8 cellular contexts compared by ENCODE assay signal in genomic region chr20:25624500-25624939, GRCh38. TPM values are rescaled to one million over a fixed set of nuclear protein-coding genes. Genes with fewer than 3 reads are reported as not detected.
DNase-seq lines count a peak whose midpoint lies in the region; ATAC-seq, FAIRE-seq and TF ChIP-seq lines count a peak whose summit lies in the region.

No MANE protein-coding gene starts in this region.

- WGBS in GM23248 (ENCODE audit: low coverage in 1 of 2, low lambda C conversion rate in 2 of 2, missing lambda C conversion rate in 2 of 2), 2 experiments: 23 to 24% methylated on average over 17 of the region's 17 CpGs
- WGBS in endodermal cell (ENCODE audit: insufficient coverage in 1 of 2, insufficient read length in 1 of 2), 2 experiments: 47 to 61% methylated on average over 15 to 17 of the region's 17 CpGs
- 27 to 33% (median 32%) methylated on average over 17 of the region's 17 CpGs for WGBS in ovary, 3 donors

- POLR2A ChIA-PET in PC-9 (lab: Charles Lee; ENCODE audit: unreplicated experiment): no interaction called here

- H3K36me3 ChIP-seq in GM23248 (ENCODE audit: low read depth) (no peaks in the 10 kb centered on the region), PC-9 (ENCODE audit: low read depth) (no peaks in the 10 kb centered on the region; the same call in 1 of the 2 replicates), endodermal cell (ENCODE audit: control insufficient read depth, insufficient read depth, low read length) (no peaks in the 10 kb centered on the region), ovary (no peaks in the 10 kb centered on the region)

- H3K27me3 ChIP-seq in GM23248 (replicated peaks; ENCODE audit: insufficient read depth) (no peaks in the 10 kb centered on the region), PC-9 (ENCODE audit: insufficient read depth, low read depth) (no peaks in the 10 kb centered on the region), endodermal cell (ENCODE audit: control insufficient read depth, insufficient read depth, low read length, poor library complexity, severe bottlenecking) (no peaks in the 10 kb centered on the region), ovary (no peaks in the 10 kb centered on the region)

- H3K9me3 Mint-ChIP-seq in endodermal cell: peaks cover 31% of the 10 kb centered on the region

- peak overlapping the region; percentile 90 for H2AFZ ChIP-seq in GM23248
- peak overlapping the region; percentile 97 for H2AFZ ChIP-seq in PC-9

- TF ChIP-seq POLR2A in ovary (IDR thresholded peaks at IDR 0.05) (no peak), GM12892 (IDR thresholded peaks at IDR 0.05; ENCODE audit: low read depth, low read length) (no peak)

- intact Hi-C loops in PC-9 (cut with micrococcal nuclease; ENCODE audit: unreplicated experiment) (loop anchor here (2.0 to 10.0 kb wide), 4 partner anchors 40 to 632 kb away; partner anchors contain the start of genes APMAP, GINS1 and NINL), ovary (cut with DNase I) (loop anchor here in 1 of 4 donors (10.0 kb wide), 1 partner anchor 70 kb away; the partner anchor contains the start of gene ZNF337)

- H3F3A ChIP-seq in GM23248 (ENCODE audit: insufficient read depth) (peaks cover 7% of the 10 kb centered on the region), PC-9 (ENCODE audit: insufficient read depth, low read depth) (peaks cover 20% of the 10 kb centered on the region)

- H3K4me3 ChIP-seq in GM23248: peak overlapping the region; percentile 93
- H3K4me3 ChIP-seq in PC-9: peak overlapping the region; percentile 98
- H3K4me3 ChIP-seq in endodermal cell (ENCODE audit: low read length): peak overlapping the region; percentile 92
- peak overlapping the region; percentile 82 for H3K4me3 ChIP-seq in ovary

- peaks cover 13% of the 10 kb centered on the region for H3K36me3 Mint-ChIP-seq in endodermal cell (ENCODE audit: low read depth)

- H3K9me2 ChIP-seq in GM23248 (ENCODE audit: insufficient read depth): no peaks in the 10 kb centered on the region
- H3K9me2 ChIP-seq in PC-9 (ENCODE audit: insufficient read depth): 0 out of 2 replicates have a peak, but pooled peaks cover 3% of the 10 kb centered on the region

- H3K4me1 ChIP-seq in GM23248 (ENCODE audit: insufficient read depth) (peaks cover 4% of the 10 kb centered on the region), PC-9 (replicated peaks; ENCODE audit: insufficient read depth) (peaks cover 24% of the 10 kb centered on the region), endodermal cell (ENCODE audit: control insufficient read depth, insufficient read depth, low read length) (peaks cover 6% of the 10 kb centered on the region), ovary (ENCODE audit: insufficient read depth) (peaks cover 6% of the 10 kb centered on the region)

- no peak for TF ChIP-seq EP300 in ovary (IDR thresholded peaks at IDR 0.05)

- H3K27ac ChIP-seq in GM23248 (peak overlapping the region; percentile 84), PC-9 (peak overlapping the region; percentile 97), endodermal cell (ENCODE audit: low read depth, low read length) (peak overlapping the region; percentile 92), ovary (peak overlapping the region; percentile 81 to 85)

- H3K9ac ChIP-seq in GM23248 (peak overlapping the region; percentile 91), endodermal cell (ENCODE audit: extremely low read depth, low read length, poor library complexity, severe bottlenecking) (peak overlapping the region; percentile 89)

- FAIRE-seq in GM12892 (lab: Jason Lieb, UNC): no peak

- in situ Hi-C loops in GM23248 (cut with MboI): no loop called here

- DNase-seq in GM23248 (no peak), PC-9 (no peak), endodermal cell (no peak), ovary (peak in 1 of 5 donors; percentile 62), HuH-7.5 (ENCODE audit: low spot score) (no peak), GM12892 (ENCODE audit: insufficient read length) (no peak)

- H3K27ac Mint-ChIP-seq in endodermal cell: peak overlapping the region; percentile 96

- CTCF ChIA-PET in PC-9 (lab: Charles Lee): no interaction called here

- H4K20me1 ChIP-seq in GM23248 (ENCODE audit: insufficient read depth) (no peaks in the 10 kb centered on the region), PC-9 (ENCODE audit: insufficient read depth) (no peaks in the 10 kb centered on the region)

- H3K79me2 ChIP-seq in GM23248 (ENCODE audit: insufficient read depth) (peaks cover 49% of the 10 kb centered on the region), PC-9 (ENCODE audit: low read depth) (peaks cover 59% of the 10 kb centered on the region)

- TSS peak; percentile 64 for BruUV-seq in PC-9 (replicated peaks; lab: Mats Ljungman, UMichigan)

- peaks cover 30% of the 10 kb centered on the region for H3K4me1 Mint-ChIP-seq in endodermal cell

- peak overlapping the region; percentile 59 for H3K4me2 ChIP-seq in GM23248 (ENCODE audit: unreplicated experiment)
- H3K4me2 ChIP-seq in PC-9: peak overlapping the region; percentile 80

- no peak for ATAC-seq in HG03469 (IDR thresholded peaks at IDR 0.05; ENCODE audit: unreplicated experiment)
- ATAC-seq in GM21390 (IDR thresholded peaks at IDR 0.05; ENCODE audit: unreplicated experiment): no peak

- TF ChIP-seq CTCF in PC-9 (conservative IDR thresholded peaks at IDR 0.05): no peak
- TF ChIP-seq CTCF in endodermal cell (conservative IDR thresholded peaks at IDR 0.05): no peak
- TF ChIP-seq CTCF in ovary (IDR thresholded peaks at IDR 0.05): no peak

- H3K4me3 Mint-ChIP-seq in endodermal cell: peak overlapping the region; percentile 77

- no peaks in the 10 kb centered on the region for H3K9me3 ChIP-seq in GM23248 (ENCODE audit: low read depth)
- no peaks in the 10 kb centered on the region for H3K9me3 ChIP-seq in PC-9 (ENCODE audit: insufficient read depth, low read depth)
- H3K9me3 ChIP-seq in endodermal cell (ENCODE audit: control insufficient read depth, low read length): peaks cover 7% of the 10 kb centered on the region
- H3K9me3 ChIP-seq in ovary: no peaks in the 10 kb centered on the region

- peaks cover 7% of the 10 kb centered on the region for H3K27me3 Mint-ChIP-seq in endodermal cell (ENCODE audit: insufficient read depth)

RNA-seq across cellular contexts. Expression of gene NANP, which starts 0.7 kb away (rescaled TPM):
- total RNA-seq in GM23248 (2014; rRNA removed; shearing (Covaris generic)): 4.0 and 7.1 TPM in 2 replicates
- polyA plus RNA-seq in GM23248 (2016; fragmentation: Nextera tagmentation; extraction: Ambion mirVana): 7.5 and 7.7 TPM in 2 replicates
- total RNA-seq in PC-9 (2021): 5.6 and 7.5 TPM in 2 replicates
- 10 to 100 TPM in 1 of 2 donors, 1 to 10 TPM in 1; 6.5 to 10.4 TPM for total RNA-seq in endodermal cell
- 5.9 TPM for polyA plus RNA-seq in endodermal cell (2013, experiment 1 of 2)
- 4.6 TPM for polyA plus RNA-seq in endodermal cell (2013, experiment 2 of 2)
- 1 to 10 TPM; 2.9 to 8.1 (median 5.2) TPM for total RNA-seq in ovary
- polyA plus RNA-seq in ovary: 1 to 10 TPM; 1.9 to 3.7 TPM
- polyA plus RNA-seq in GM12892 (2012; ENCODE audit: missing spikeins): 4.1 TPM

RNA-seq across cellular contexts. Expression of gene NINL, which starts 39.2 kb away (rescaled TPM):
- 3.4 and 10.2 TPM in 2 replicates for total RNA-seq in GM23248 (2014; rRNA removed; shearing (Covaris generic))
- 1.9 and 2.6 TPM in 2 replicates for polyA plus RNA-seq in GM23248 (2016; fragmentation: Nextera tagmentation; extraction: Ambion mirVana)
- total RNA-seq in PC-9 (2021): 19.6 and 39.9 TPM in 2 replicates
- 100 to 1,000 TPM in 1 of 2 donors, 10 to 100 TPM in 1; 78.5 to 101 TPM for total RNA-seq in endodermal cell
- 48.7 TPM for polyA plus RNA-seq in endodermal cell (2013, experiment 1 of 2)
- polyA plus RNA-seq in endodermal cell (2013, experiment 2 of 2): 43.3 TPM
- 10 to 100 TPM; 10.1 to 33.3 (median 20.7) TPM for total RNA-seq in ovary
- polyA plus RNA-seq in ovary: 10 to 100 TPM; 14.3 to 17.4 TPM
- 1.7 TPM for polyA plus RNA-seq in GM12892 (2012; ENCODE audit: missing spikeins)
